In genomic region chr17:59371426-59372099, GRCh38 we compare ENCODE assay signal across 8 cellular contexts. TPM values are rescaled to one million over a fixed set of nuclear protein-coding genes. Genes with fewer than 3 reads are reported as not detected.
A peak's percentile ranks its signal among the peaks of the same experiment; 100 is the strongest.
DNase-seq lines count a peak whose midpoint lies in the region; ATAC-seq and TF ChIP-seq lines count a peak whose summit lies in the region.

No MANE protein-coding gene starts in this region.

- H3K9me3 Mint-ChIP-seq in nephron progenitor cell: no peaks in the 10 kb centered on the region

- peak overlapping the region; percentile 67 for H3K4me3 Mint-ChIP-seq in nephron progenitor cell

- H3K27me3 ChIP-seq in ACC112 (ENCODE audit: insufficient read depth, low read length) (no peaks in the 10 kb centered on the region), esophagus squamous epithelium (no peaks in the 10 kb centered on the region)

- 49 to 62% methylated on average over 3 to 4 of the region's 5 CpGs for WGBS in esophagus squamous epithelium, 2 donors

- no peaks in the 10 kb centered on the region for H3K9me3 ChIP-seq in esophagus squamous epithelium

- H3K36me3 Mint-ChIP-seq in nephron progenitor cell (ENCODE audit: low read depth): peaks cover 4% of the 10 kb centered on the region

- intact Hi-C loops in esophagus squamous epithelium (cut with DNase I): no loop called here

- peak overlapping the region; percentile 64 for H2AFZ ChIP-seq in ACC112 (ENCODE audit: low read length, unreplicated experiment)

- TF ChIP-seq CTCF in esophagus squamous epithelium (IDR thresholded peaks at IDR 0.05): no peak
- no peak for TF ChIP-seq CTCF in nephron progenitor cell (IDR thresholded peaks at IDR 0.05)

- TF ChIP-seq POLR2A in esophagus squamous epithelium (IDR thresholded peaks at IDR 0.05) (peak in 2 of 4 donors; percentile 21 to 40), erythroblast (IDR thresholded peaks at IDR 0.05; ENCODE audit: low read length) (no peak)

- H3K27ac Mint-ChIP-seq in nephron progenitor cell: peak overlapping the region; percentile 98

- peaks cover 99% of the 10 kb centered on the region for H3K4me1 Mint-ChIP-seq in nephron progenitor cell

- H3K27ac ChIP-seq in ACC112 (ENCODE audit: low read depth, low read length) (peak overlapping the region; percentile 99), esophagus squamous epithelium (peak overlapping the region; percentile 63 to 90 (median 86))

- peak; percentile 64 for DNase-seq in NCI-H82 (lab: John Stamatoyannopoulos, UW)
- no peak for DNase-seq in esophagus squamous epithelium (lab: John Stamatoyannopoulos, UW)
- DNase-seq in nephron progenitor cell: no peak
- DNase-seq in NCI-H345 (lab: John Stamatoyannopoulos, UW): no peak
- DNase-seq in erythroblast (lab: John Stamatoyannopoulos, UW): no peak
- DNase-seq in HK-2 (ENCODE audit: unreplicated experiment): no peak

- H3K4me1 ChIP-seq in ACC112 (ENCODE audit: control insufficient read depth, insufficient read depth, low read length, unreplicated experiment): peaks cover 87% of the 10 kb centered on the region
- H3K4me1 ChIP-seq in esophagus squamous epithelium: peaks cover 51 to 96% (median 82%) of the 10 kb centered on the region in 3 donors

- peaks cover 17% of the 10 kb centered on the region for H3K79me2 ChIP-seq in ACC112 (ENCODE audit: control insufficient read depth, insufficient read depth, low read length, unreplicated experiment)

- no peak for ATAC-seq in HG03108 (IDR thresholded peaks at IDR 0.05; ENCODE audit: unreplicated experiment)

- peaks cover 8% of the 10 kb centered on the region for H3K27me3 Mint-ChIP-seq in nephron progenitor cell (ENCODE audit: low read depth, poor library complexity)

- H3K36me3 ChIP-seq in ACC112 (ENCODE audit: insufficient read depth, low read length) (no peaks in the 10 kb centered on the region), esophagus squamous epithelium (no peaks in the 10 kb centered on the region)

- H3K4me3 ChIP-seq in ACC112 (ENCODE audit: low read depth, low read length): peak overlapping the region; percentile 32; the same call in 1 of the 2 replicates
- peak overlapping the region in 1 of 4 donors; percentile 18 for H3K4me3 ChIP-seq in esophagus squamous epithelium

RNA-seq across cellular contexts. Expression of gene YPEL2, which starts 40.1 kb away (rescaled TPM):
- 10 to 100 TPM in 2 of 4 donors, 1 to 10 TPM in 2; 5.5 to 18.3 (median 11.2) TPM for total RNA-seq in esophagus squamous epithelium
